ENCODE assay signal across 9 cellular contexts in genomic region chr2:24222946-24223345, GRCh38. TPM values are rescaled to one million over a fixed set of nuclear protein-coding genes. Genes with fewer than 3 reads are reported as not detected.
"Had no signal": no experiment of that assay in that cellular context is flagged by ENCODE, and none has a peak within 500 bp of the region (broad histone marks: within the 10 kb centered on the region; RNA-seq: fewer than 3 reads in every experiment).

No MANE protein-coding gene starts in this region.

- H3K9me3 Mint-ChIP-seq: IgD-negative memory B cell had no signal

- DNase-seq: GM23248, GOT3, H7, HCEC 1CT, KG1 had no signal

- H3K27ac ChIP-seq: GM23248 had no signal

- H2AFZ ChIP-seq: GM23248 had no signal

- FAIRE-seq: HTR-8/SVneo had no signal

- H3K27me3 Mint-ChIP-seq: IgD-negative memory B cell had no signal

- H3K4me3 Mint-ChIP-seq: IgD-negative memory B cell had no signal

- H3K4me3 ChIP-seq: GM23248 had no signal

- H3K9ac ChIP-seq: GM23248 had no signal

- H3K36me3 Mint-ChIP-seq: IgD-negative memory B cell had no signal

- H3K4me1 Mint-ChIP-seq: IgD-negative memory B cell had no signal

RNA-seq across cellular contexts. Expression of gene FAM228A, which starts 48.1 kb away (rescaled TPM):
- total RNA-seq: H4, HT-29 had no signal
- polyA plus RNA-seq: GM23248, IgD-negative memory B cell had no signal
